8 cellular contexts compared by ENCODE assay signal in genomic region chr6:1239805-1240204, GRCh38.
"Had no signal": no experiment of that assay in that cellular context is flagged by ENCODE, and none has a peak within 500 bp of the region (broad histone marks: within the 10 kb centered on the region; RNA-seq: fewer than 3 reads in every experiment).

No MANE protein-coding gene starts in this region.

- H3K9me3 ChIP-seq: HAP-1 had no signal

- ATAC-seq: HCT116, HepG2, K562 had no signal

- H3K4me3 ChIP-seq: GM23248, HAP-1, K562 had no signal

- H3K36me3 ChIP-seq: HAP-1 had no signal

- DNase-seq: GM23248, GOT3, H7, HFFc6 had no signal

- H3K4me1 ChIP-seq: HAP-1 had no signal

- FAIRE-seq: HepG2, K562 had no signal

- H3K9ac ChIP-seq: GM23248 had no signal

- H2AFZ ChIP-seq: GM23248 had no signal

- H3K27ac ChIP-seq: GM23248 had no signal
